In the genomic region with DNA sequence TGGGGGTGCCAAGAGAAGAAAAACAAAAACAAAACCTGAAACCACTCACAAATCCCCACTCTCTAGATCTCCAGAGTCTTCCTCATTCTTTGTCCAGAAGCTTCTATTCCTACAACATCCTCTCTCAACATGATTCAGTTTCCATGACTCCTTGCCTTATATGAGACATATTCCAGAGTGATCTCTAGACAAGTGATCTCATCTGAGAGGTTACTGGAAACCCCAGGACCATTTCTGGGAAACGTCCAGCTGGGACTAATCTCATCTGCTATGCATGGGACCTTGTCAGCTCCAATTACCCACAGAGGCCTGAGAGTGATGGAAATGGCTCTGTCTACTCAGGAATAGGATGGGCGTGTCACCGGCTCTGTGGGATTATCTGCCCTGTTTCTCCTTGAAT, we compare ENCODE assay signal across 17 cellular contexts. TPM values are rescaled to one million over a fixed set of nuclear protein-coding genes. Genes with fewer than 3 reads are reported as not detected.
A peak's percentile ranks its signal among the peaks of the same experiment; 100 is the strongest.
DNase-seq lines count a peak whose midpoint lies in the region; ATAC-seq and TF ChIP-seq lines count a peak whose summit lies in the region.
"Had no signal": no experiment of that assay in that cellular context is flagged by ENCODE, and none has a peak within 500 bp of the region (broad histone marks: within the 10 kb centered on the region; RNA-seq: fewer than 3 reads in every experiment).

No MANE protein-coding gene starts in this region.

- H3K9ac ChIP-seq in adipocyte (ENCODE audit: low read length): no peak overlapping the region

- H3K4me3 ChIP-seq in heart left ventricle (no peak overlapping the region), right cardiac atrium (ENCODE audit: low read length) (no peak overlapping the region), adipocyte (ENCODE audit: low read length) (no peak overlapping the region), esophagus squamous epithelium (no peak overlapping the region)
- H3K4me3 ChIP-seq: lung, spleen, testis had no signal

- no peak for TF ChIP-seq POLR2A in heart left ventricle (IDR thresholded peaks at IDR 0.05)
- no peak for TF ChIP-seq POLR2A in esophagus squamous epithelium (IDR thresholded peaks at IDR 0.05)

- peaks cover 0 to 6% (median 0%) of the 10 kb centered on the region in 12 donors for H3K4me1 ChIP-seq in heart left ventricle
- H3K4me1 ChIP-seq in right cardiac atrium (ENCODE audit: control insufficient read depth, insufficient read depth, low read length): no peaks in the 10 kb centered on the region
- peaks cover 7% of the 10 kb centered on the region for H3K4me1 ChIP-seq in adipocyte (ENCODE audit: control insufficient read depth, insufficient read depth, low read length)
- peaks cover 4 to 19% (median 9%) of the 10 kb centered on the region in 3 donors for H3K4me1 ChIP-seq in esophagus squamous epithelium
- H3K4me1 ChIP-seq: spleen, testis had no signal

- H3K9me3 ChIP-seq in heart left ventricle (no peaks in the 10 kb centered on the region), right cardiac atrium (ENCODE audit: control insufficient read depth, low read length) (no peaks in the 10 kb centered on the region), adipocyte (ENCODE audit: control insufficient read depth, low read length) (no peaks in the 10 kb centered on the region), esophagus squamous epithelium (no peaks in the 10 kb centered on the region)
- H3K9me3 ChIP-seq: spleen, testis had no signal

- ATAC-seq in heart left ventricle (peak in 3 of 4 donors; percentile 39 to 69 (median 56)), right cardiac atrium (no peak), GM21381 (IDR thresholded peaks at IDR 0.05; ENCODE audit: unreplicated experiment) (no peak)
- ATAC-seq: activated T-cell treated with anti-CD3 and anti-CD28 coated beads, Interleukin-2, amount 50 U/mL, for 72 hours; Panc1 had no signal

- TF ChIP-seq CTCF in heart left ventricle (IDR thresholded peaks at IDR 0.05): no peak
- TF ChIP-seq CTCF in esophagus squamous epithelium (IDR thresholded peaks at IDR 0.05): no peak

- intact Hi-C loops in heart left ventricle (cut with DNase I): no loop called here
- intact Hi-C loops in right cardiac atrium (cut with DNase I): no loop called here
- intact Hi-C loops in esophagus squamous epithelium (cut with DNase I): no loop called here

- H3K36me3 ChIP-seq in heart left ventricle (no peaks in the 10 kb centered on the region), adipocyte (ENCODE audit: control insufficient read depth, insufficient read depth, low read length, severe bottlenecking) (no peaks in the 10 kb centered on the region), esophagus squamous epithelium (no peaks in the 10 kb centered on the region)

- H3K27ac ChIP-seq in heart left ventricle (no peak overlapping the region), right cardiac atrium (ENCODE audit: low read length) (no peak overlapping the region), esophagus squamous epithelium (no peak overlapping the region)
- H3K27ac ChIP-seq: spleen, testis had no signal

- DNase-seq in heart left ventricle: peak in 1 of 5 donors; percentile 46
- no peak for DNase-seq in right cardiac atrium
- peak; percentile 25 for DNase-seq in adipocyte (ENCODE audit: low read depth)
- DNase-seq in glomerular visceral epithelial cell (ENCODE audit: extremely low spot score): peak; percentile 85
- no peak for DNase-seq in DMS53 (lab: John Stamatoyannopoulos, UW)
- no peak for DNase-seq in activated effector memory CD4-positive, alpha-beta T cell treated with anti-CD3 and anti-CD28 coated beads, Interleukin-2, amount 50 U/mL, for 16 hours
- no peak for DNase-seq in esophagus squamous epithelium (lab: John Stamatoyannopoulos, UW)
- DNase-seq: activated CD4-positive, alpha-beta T cell treated with anti-CD3 and anti-CD28 coated beads, Interleukin-2, amount 50 U/mL, for 1 hour; activated T-cell treated with anti-CD3 and anti-CD28 coated beads, Interleukin-2, amount 50 U/mL, for 72 hours; NCI-H1417 treated with DMSO at 0.1 percent for 48 hours; NCI-H446; spleen; testis had no signal

- no peaks in the 10 kb centered on the region for H3K27me3 ChIP-seq in heart left ventricle
- H3K27me3 ChIP-seq in right cardiac atrium (ENCODE audit: control insufficient read depth, insufficient read depth): no peaks in the 10 kb centered on the region
- H3K27me3 ChIP-seq in adipocyte (replicated peaks; ENCODE audit: control insufficient read depth, insufficient read depth, low read length): no peaks in the 10 kb centered on the region
- H3K27me3 ChIP-seq in esophagus squamous epithelium: no peaks in the 10 kb centered on the region
- H3K27me3 ChIP-seq: spleen, testis had no signal

- 50 to 61% (median 58%) methylated on average over 3 of the region's 3 CpGs for WGBS in heart left ventricle, 4 donors
- WGBS in right cardiac atrium: 57% methylated on average over 3 of the region's 3 CpGs
- WGBS in esophagus squamous epithelium, 2 donors: 61 to 68% methylated on average over 3 of the region's 3 CpGs

RNA-seq across cellular contexts. Expression of a gene that starts 4.0 kb away (rescaled TPM):
- total RNA-seq in heart left ventricle (1 to 10 TPM in 6 of 9 donors, under 1 TPM in 1, not detected in 2; 0.37 to 2.4 (median 1.5) TPM), right cardiac atrium (1 to 10 TPM; 1.0 to 2.5 (median 1.6) TPM), esophagus squamous epithelium (1 to 10 TPM in 1 of 4 donors, under 1 TPM in 3; 0.22 to 2.8 (median 0.61) TPM)
- polyA plus RNA-seq in heart left ventricle (under 1 TPM; 0.15 to 0.18 TPM), right cardiac atrium (0.11 TPM)

RNA-seq across cellular contexts. Expression of a gene that starts 17.6 kb away (rescaled TPM):
- total RNA-seq in heart left ventricle (under 1 TPM in 3 of 9 donors, not detected in 6; 0.13 to 0.28 (median 0.19) TPM), right cardiac atrium (not detected), esophagus squamous epithelium (not detected)
- polyA plus RNA-seq in heart left ventricle (not detected), right cardiac atrium (not detected)
- total RNA-seq: lung; spleen; T-helper 1 cell treated with Interleukin-12 subunit alpha and Interleukin-12 subunit beta and Interleukin-4 antibody, amounts not matched to agents 30 ng/mL and 1 ng/mL, for 36 hours had no signal

RNA-seq across cellular contexts. Expression of a gene that starts 26.9 kb away (rescaled TPM):
- 10 to 100 TPM; 47.5 to 73.5 (median 57.3) TPM for total RNA-seq in heart left ventricle
- polyA plus RNA-seq in heart left ventricle: 10 to 100 TPM; 36.9 to 44.3 TPM
- 10 to 100 TPM; 39.0 to 46.1 (median 42.0) TPM for total RNA-seq in right cardiac atrium
- 41.8 TPM for polyA plus RNA-seq in right cardiac atrium
- total RNA-seq in esophagus squamous epithelium: 10 to 100 TPM; 40.3 to 70.3 (median 46.2) TPM

RNA-seq across cellular contexts. Expression of a gene that starts 48.4 kb away (rescaled TPM):
- total RNA-seq in heart left ventricle: 1 to 10 TPM; 1.8 to 5.7 (median 2.2) TPM
- polyA plus RNA-seq in heart left ventricle: 1 to 10 TPM in 1 of 2 donors, under 1 TPM in 1; 0.30 to 3.0 TPM
- 1 to 10 TPM in 3 of 4 donors, under 1 TPM in 1; 0.64 to 2.4 (median 1.6) TPM for total RNA-seq in right cardiac atrium
- 1.8 TPM for polyA plus RNA-seq in right cardiac atrium
- total RNA-seq in esophagus squamous epithelium: 100 to 1,000 TPM in 3 of 4 donors, 10 to 100 TPM in 1; 87.8 to 254 (median 142) TPM

Comparison
In these comparisons a context has a peak if more than half of its experiments do, and no peak if none do; other contexts are left out.
1. ATAC-seq: peak in heart left ventricle (3 of 4); none in right cardiac atrium (0 of 2) and GM21381 (single experiment).
2. DNase-seq: peak in adipocyte (single experiment) and glomerular visceral epithelial cell (single experiment); none in right cardiac atrium (0 of 3), DMS53 (single experiment), activated effector memory CD4-positive, alpha-beta T cell treated with anti-CD3 and anti-CD28 coated beads, Interleukin-2, amount 50 U/mL, for 16 hours (single experiment) and esophagus squamous epithelium (single experiment).